2 cellular contexts compared by ENCODE assay signal in genomic region chr2:111031546-111032484, GRCh38.
TF ChIP-seq lines count a peak whose summit lies in the region.

No MANE protein-coding gene starts in this region.

TF ChIP-seq in A549, 52 proteins besides CTCF, POLR2A, EP300 and RAD21 (continued from another document):
- no peak for TF ChIP-seq REST (IDR thresholded peaks at IDR 0.05)
- no peak for TF ChIP-seq NR3C1 (IDR thresholded peaks at IDR 0.05)
- no peak for TF ChIP-seq HOXB5 (CRISPR knock-in tag; IDR thresholded peaks at IDR 0.05)

TF ChIP-seq in HCT116, 20 proteins besides CTCF, POLR2A, EP300 and RAD21 (continued from another document):
- no peak for TF ChIP-seq REST (IDR thresholded peaks at IDR 0.05; ENCODE audit: low read depth)
- TF ChIP-seq POLR2AphosphoS5 (IDR thresholded peaks at IDR 0.05; ENCODE audit: low read depth, low read length) = no peak
- TF ChIP-seq ELF1 (IDR thresholded peaks at IDR 0.05; ENCODE audit: borderline replicate concordance, low read depth) = no peak
- TF ChIP-seq ZBTB33 (IDR thresholded peaks at IDR 0.05; ENCODE audit: extremely low read depth, insufficient replicate concordance, low read length) = no peak
- no peak for TF ChIP-seq EZH2 (IDR thresholded peaks at IDR 0.05)
- no peak for TF ChIP-seq CEBPB (IDR thresholded peaks at IDR 0.05; ENCODE audit: low read depth)
- TF ChIP-seq FOSL1 (IDR thresholded peaks at IDR 0.05; ENCODE audit: low read depth) = no peak
- TF ChIP-seq ZNF274 (IDR thresholded peaks at IDR 0.05; ENCODE audit: low read depth, low read length) = no peak
- TF ChIP-seq SRF (IDR thresholded peaks at IDR 0.05; ENCODE audit: low read depth) = no peak
- TF ChIP-seq ZFX (IDR thresholded peaks at IDR 0.05) = no peak
- TF ChIP-seq SIN3A (IDR thresholded peaks at IDR 0.05; ENCODE audit: low read depth) = no peak
- TF ChIP-seq CBX3 (IDR thresholded peaks at IDR 0.05; ENCODE audit: low read depth) = no peak
- no peak for TF ChIP-seq YY1 (IDR thresholded peaks at IDR 0.05; ENCODE audit: extremely low read depth, insufficient replicate concordance, low read depth, low read length)
